Comparison of ENCODE assay signal across 10 cellular contexts in the genomic region with DNA sequence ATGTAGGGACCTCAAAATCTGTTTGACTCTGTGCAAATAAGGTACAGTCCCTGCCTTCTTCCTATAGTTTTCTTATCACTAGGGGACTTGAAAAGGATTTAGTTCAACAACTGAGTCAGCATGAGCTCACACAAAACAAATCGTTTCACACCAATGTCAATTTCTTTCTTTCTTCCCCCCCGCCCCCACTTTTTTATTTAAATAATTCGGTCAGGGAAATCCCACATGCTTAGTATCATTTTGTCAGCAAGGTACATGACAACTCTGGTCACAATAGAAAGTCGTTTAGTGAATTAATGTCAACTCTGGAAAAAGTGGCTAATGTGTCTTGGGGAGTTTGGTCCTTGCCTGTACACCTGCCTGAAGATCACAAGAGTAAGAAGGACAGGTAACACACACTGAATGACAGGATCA.
DNase-seq lines count a peak whose midpoint lies in the region; ATAC-seq, FAIRE-seq and TF ChIP-seq lines count a peak whose summit lies in the region.
"Had no signal": no experiment of that assay in that cellular context is flagged by ENCODE, and none has a peak within 500 bp of the region (broad histone marks: within the 10 kb centered on the region; RNA-seq: fewer than 3 reads in every experiment).

No MANE protein-coding gene starts in this region.

- WGBS in hepatocyte (ENCODE audit: low lambda C conversion rate, missing lambda C conversion rate), result 68% methylated on average over 4 of the region's 4 CpGs

- no peak overlapping the region for H3K4me2 ChIP-seq in hepatocyte

- no peaks in the 10 kb centered on the region for H4K20me1 ChIP-seq in hepatocyte (ENCODE audit: insufficient read depth, poor library complexity, severe bottlenecking)

- DNase-seq in GM12891 (ENCODE audit: insufficient read length, low spot score) (no peak), hepatocyte (ENCODE audit: low spot score) (no peak), G401 (ENCODE audit: low spot score) (no peak), foreskin melanocyte (no peak), NOMO-1 (lab: John Stamatoyannopoulos, UW; ENCODE audit: unreplicated experiment in 2 of 2) (no peak), cerebellum (ENCODE audit: low spot score) (no peak)
- DNase-seq: DMS53, left colon had no signal

- FAIRE-seq in GM12891 (lab: Jason Lieb, UNC), result peak; percentile 84

- H3K79me2 ChIP-seq in hepatocyte, result no peaks in the 10 kb centered on the region

- peaks cover 25% of the 10 kb centered on the region for H3K4me1 ChIP-seq in hepatocyte (ENCODE audit: insufficient read depth)

- no peaks in the 10 kb centered on the region for H3K36me3 ChIP-seq in hepatocyte (replicated peaks; ENCODE audit: insufficient read depth, low read depth)

- TF ChIP-seq POLR2A in GM12891 (IDR thresholded peaks at IDR 0.05; ENCODE audit: low read depth, low read length), result no peak

- no peak overlapping the region for H3K4me3 ChIP-seq in hepatocyte

- H3K9me2 ChIP-seq in hepatocyte (replicated peaks; ENCODE audit: insufficient read depth), result no peaks in the 10 kb centered on the region

- H3K9me3 ChIP-seq in hepatocyte (ENCODE audit: low read depth), result no peaks in the 10 kb centered on the region

- no peak overlapping the region for H2AFZ ChIP-seq in hepatocyte

- in situ Hi-C loops in G401 (cut with HindIII; ENCODE audit: low sequenced_read_pairs), result no loop called here

- no peaks in the 10 kb centered on the region for H3K27me3 ChIP-seq in hepatocyte

- peak; percentile 30 for ATAC-seq in GM19372 (IDR thresholded peaks at IDR 0.05; ENCODE audit: low read depth, unreplicated experiment)
- ATAC-seq in HG03378 (IDR thresholded peaks at IDR 0.05; ENCODE audit: unreplicated experiment), result peak; percentile 30

- TF ChIP-seq CTCF in hepatocyte (IDR thresholded peaks at IDR 0.05; ENCODE audit: poor library complexity), result no peak

- peak overlapping the region; percentile 55 for H3K27ac ChIP-seq in hepatocyte

TF ChIP-seq in GM12891, 5 proteins besides CTCF, POLR2A, EP300 and RAD21:
- TF ChIP-seq TAF1 (IDR thresholded peaks at IDR 0.05; ENCODE audit: low read depth, low read length) (0 out of 2 replicates have a peak, but pooled peaks have one; percentile 4), POU2F2 (IDR thresholded peaks at IDR 0.05; ENCODE audit: low read depth, low read length) (peak; percentile 78; the same call in 1 of the 2 replicates), PAX5 (IDR thresholded peaks at IDR 0.05; ENCODE audit: insufficient read depth, low read length, severe bottlenecking) (no peak), POLR2AphosphoS5 (IDR thresholded peaks at IDR 0.05; ENCODE audit: low read depth, low read length) (no peak), SPI1 (IDR thresholded peaks at IDR 0.05; ENCODE audit: low read depth, low read length) (no peak)
TF ChIP-seq in GM12891: peak in this region for 2.
